In genomic region chr3:4988815-4989648, GRCh38 we compare ENCODE assay signal across 11 cellular contexts. TPM values are rescaled to one million over a fixed set of nuclear protein-coding genes. Genes with fewer than 3 reads are reported as not detected.
A peak's percentile ranks its signal among the peaks of the same experiment; 100 is the strongest.
DNase-seq lines count a peak whose midpoint lies in the region; ATAC-seq and TF ChIP-seq lines count a peak whose summit lies in the region.
"Had no signal": no experiment of that assay in that cellular context is flagged by ENCODE, and none has a peak within 500 bp of the region (broad histone marks: within the 10 kb centered on the region; RNA-seq: fewer than 3 reads in every experiment).

No MANE protein-coding gene starts in this region.

- WGBS in testis, 2 donors = 58 to 66% methylated on average over 14 of the region's 14 CpGs

- H3K9me3 ChIP-seq in testis = no peaks in the 10 kb centered on the region

- no peaks in the 10 kb centered on the region for H3K9me3 Mint-ChIP-seq in activated CD4-positive, alpha-beta T cell treated with anti-CD3 and anti-CD28 coated beads for 36 hours (ENCODE audit: low read depth)
- H3K9me3 Mint-ChIP-seq in activated T-helper 2 cell treated with anti-CD3 and anti-CD28 coated beads, Interferon-gamma antibody, Interleukin-2, Interleukin-4, amounts not matched to agents 10 μg/mL and 5 μg/mL and 100 μg/mL, durations not matched to agents 14 hours and 24 hours and 36 hours = no peaks in the 10 kb centered on the region
- H3K9me3 Mint-ChIP-seq: nephron had no signal

- CTCF ChIA-PET in activated CD4-positive, alpha-beta T cell treated with anti-CD3 and anti-CD28 coated beads for 36 hours (lab: Charles Lee) = interaction anchor here (0.9 to 1.0 kb wide), 2 partner anchors 9 to 31 kb away, joined by 3 read pairs; no protein-coding TSS in a partner anchor

- POLR2A ChIA-PET in activated CD4-positive, alpha-beta T cell treated with anti-CD3 and anti-CD28 coated beads for 36 hours (lab: Charles Lee) = no interaction called here

- no peak overlapping the region for H3K4me3 Mint-ChIP-seq in activated CD4-positive, alpha-beta T cell treated with anti-CD3 and anti-CD28 coated beads for 36 hours
- H3K4me3 Mint-ChIP-seq in activated T-helper 2 cell treated with anti-CD3 and anti-CD28 coated beads, Interferon-gamma antibody, Interleukin-2, Interleukin-4, amounts not matched to agents 10 μg/mL and 5 μg/mL and 100 μg/mL, durations not matched to agents 14 hours and 24 hours and 36 hours (ENCODE audit: low read depth) = no peak overlapping the region

- no peak for ATAC-seq in activated CD4-positive, alpha-beta T cell treated with anti-CD3 and anti-CD28 coated beads for 36 hours
- peak; percentile 40 for ATAC-seq in left colon
- no peak for ATAC-seq in GM19467 (IDR thresholded peaks at IDR 0.05; ENCODE audit: unreplicated experiment)
- ATAC-seq in GM19452 (IDR thresholded peaks at IDR 0.05; ENCODE audit: unreplicated experiment) = no peak

- no peak overlapping the region for H3K4me3 ChIP-seq in testis

- intact Hi-C loops in activated CD4-positive, alpha-beta T cell treated with anti-CD3 and anti-CD28 coated beads for 36 hours (cut with DNase I, micrococcal nuclease) = no loop called here
- intact Hi-C loops in activated T-helper 2 cell treated with anti-CD3 and anti-CD28 coated beads, Interferon-gamma antibody, Interleukin-2, Interleukin-4, amounts not matched to agents 10 μg/mL and 5 μg/mL and 100 μg/mL, durations not matched to agents 14 hours and 24 hours and 36 hours (cut with micrococcal nuclease) = no loop called here
- intact Hi-C loops in left colon (cut with DNase I, micrococcal nuclease) (loop anchor here in 1 of 2 donors (5.0 kb wide), 1 partner anchor 267 kb away; no protein-coding TSS in a partner anchor), testis (cut with DNase I; ENCODE audit: low total_unique reads) (loop anchor here (10.0 kb wide), 1 partner anchor 264 kb away; no protein-coding TSS in a partner anchor)

- no peaks in the 10 kb centered on the region for H3K36me3 ChIP-seq in testis (ENCODE audit: low read depth, missing control alignments)

- no peak for TF ChIP-seq POLR2A in testis (IDR thresholded peaks at IDR 0.05)

- no peak for TF ChIP-seq CTCF in testis (IDR thresholded peaks at IDR 0.05)

- H3K36me3 Mint-ChIP-seq in activated CD4-positive, alpha-beta T cell treated with anti-CD3 and anti-CD28 coated beads for 36 hours (ENCODE audit: low read depth) = peaks cover 20% of the 10 kb centered on the region
- peaks cover 24% of the 10 kb centered on the region for H3K36me3 Mint-ChIP-seq in activated T-helper 2 cell treated with anti-CD3 and anti-CD28 coated beads, Interferon-gamma antibody, Interleukin-2, Interleukin-4, amounts not matched to agents 10 μg/mL and 5 μg/mL and 100 μg/mL, durations not matched to agents 14 hours and 24 hours and 36 hours (ENCODE audit: low read depth)

- H3K4me1 ChIP-seq in testis = peaks cover 37% of the 10 kb centered on the region

- H3K27me3 ChIP-seq in testis = no peaks in the 10 kb centered on the region

- no peaks in the 10 kb centered on the region for H3K27me3 Mint-ChIP-seq in activated CD4-positive, alpha-beta T cell treated with anti-CD3 and anti-CD28 coated beads for 36 hours
- H3K27me3 Mint-ChIP-seq in activated T-helper 2 cell treated with anti-CD3 and anti-CD28 coated beads, Interferon-gamma antibody, Interleukin-2, Interleukin-4, amounts not matched to agents 10 μg/mL and 5 μg/mL and 100 μg/mL, durations not matched to agents 14 hours and 24 hours and 36 hours (ENCODE audit: low read depth) = no peaks in the 10 kb centered on the region

- peaks cover 47% of the 10 kb centered on the region for H3K4me1 Mint-ChIP-seq in activated CD4-positive, alpha-beta T cell treated with anti-CD3 and anti-CD28 coated beads for 36 hours
- peaks cover 54% of the 10 kb centered on the region for H3K4me1 Mint-ChIP-seq in activated T-helper 2 cell treated with anti-CD3 and anti-CD28 coated beads, Interferon-gamma antibody, Interleukin-2, Interleukin-4, amounts not matched to agents 10 μg/mL and 5 μg/mL and 100 μg/mL, durations not matched to agents 14 hours and 24 hours and 36 hours (ENCODE audit: low read depth)

- peak overlapping the region in 1 of 2 donors; percentile 46 for H3K27ac ChIP-seq in testis

- H3K27ac Mint-ChIP-seq in activated CD4-positive, alpha-beta T cell treated with anti-CD3 and anti-CD28 coated beads for 36 hours = peak overlapping the region; percentile 31
- H3K27ac Mint-ChIP-seq in activated T-helper 2 cell treated with anti-CD3 and anti-CD28 coated beads, Interferon-gamma antibody, Interleukin-2, Interleukin-4, amounts not matched to agents 10 μg/mL and 5 μg/mL and 100 μg/mL, durations not matched to agents 14 hours and 24 hours and 36 hours = peak overlapping the region; percentile 65

- DNase-seq in activated CD4-positive, alpha-beta T cell treated with anti-CD3 and anti-CD28 coated beads for 36 hours = no peak
- DNase-seq in activated CD4-positive, alpha-beta T cell treated with anti-CD3 and anti-CD28 coated beads for 1 hour = no peak
- DNase-seq in activated T-helper 2 cell treated with anti-CD3 and anti-CD28 coated beads, Interferon-gamma antibody, Interleukin-2, Interleukin-4, amounts not matched to agents 10 μg/mL and 5 μg/mL and 100 μg/mL, durations not matched to agents 14 hours and 24 hours and 36 hours (ENCODE audit: low spot score) = no peak
- DNase-seq in left colon (peak; percentile 60 to 74), testis (peak; percentile 52), NCI-H1694 (lab: John Stamatoyannopoulos, UW) (no peak)
- DNase-seq: NCI-H526 treated with DMSO at 0.1 percent for 48 hours; stimulated activated naive CD4-positive, alpha-beta T cell had no signal

RNA-seq across cellular contexts. Expression of gene BHLHE40, which starts 9.8 kb away (rescaled TPM):
- 100 to 1,000 TPM; 258 to 273 TPM for total RNA-seq in activated CD4-positive, alpha-beta T cell treated with anti-CD3 and anti-CD28 coated beads for 36 hours
- total RNA-seq in activated T-helper 2 cell treated with anti-CD3 and anti-CD28 coated beads, Interferon-gamma antibody, Interleukin-2, Interleukin-4, amounts not matched to agents 10 μg/mL and 5 μg/mL and 100 μg/mL, durations not matched to agents 14 hours and 24 hours and 36 hours = 421 and 425 TPM in 2 replicates
- total RNA-seq in left colon (10 to 100 TPM; 40.8 to 74.0 TPM), testis (10 to 100 TPM; 28.7 to 40.6 TPM)
- 26.2 TPM for polyA plus RNA-seq in testis (ENCODE audit: insufficient read depth, low read depth, low replicate concordance)

Comparison
In these comparisons a context has a peak if more than half of its experiments do, and no peak if none do; other contexts are left out.
1. DNase-seq: peak in left colon (2 of 2) and testis (single experiment); none in activated CD4-positive, alpha-beta T cell treated with anti-CD3 and anti-CD28 coated beads for 36 hours (single experiment), activated CD4-positive, alpha-beta T cell treated with anti-CD3 and anti-CD28 coated beads for 1 hour (single experiment), activated T-helper 2 cell treated with anti-CD3 and anti-CD28 coated beads, Interferon-gamma antibody, Interleukin-2, Interleukin-4, amounts not matched to agents 10 μg/mL and 5 μg/mL and 100 μg/mL, durations not matched to agents 14 hours and 24 hours and 36 hours (single experiment) and NCI-H1694 (single experiment).